In genomic region chr4:101039367-101039766, GRCh38 we compare ENCODE assay signal across 16 cellular contexts.
DNase-seq lines count a peak whose midpoint lies in the region; ATAC-seq and TF ChIP-seq lines count a peak whose summit lies in the region.
"Had no signal": no experiment of that assay in that cellular context is flagged by ENCODE, and none has a peak within 500 bp of the region (broad histone marks: within the 10 kb centered on the region; RNA-seq: fewer than 3 reads in every experiment).

No MANE protein-coding gene starts in this region.

- H3K27me3 Mint-ChIP-seq in activated CD8-positive, alpha-beta T cell treated with anti-CD3 and anti-CD28 coated beads, Interleukin-2, amount 10 ng/mL, durations not matched to agents 7 days and 5 days (ENCODE audit: low read depth) = no peaks in the 10 kb centered on the region
- no peaks in the 10 kb centered on the region for H3K27me3 Mint-ChIP-seq in natural killer cell treated with Interleukin-12 subunit alpha and Interleukin-12 subunit beta and Interleukin-15 and Interleukin-18, amount 100 ng/mL, for 72 hours
- no peaks in the 10 kb centered on the region for H3K27me3 Mint-ChIP-seq in CD14-positive monocyte (ENCODE audit: low read depth in 3 of 3)
- H3K27me3 Mint-ChIP-seq: naive B cell had no signal

- peak; percentile 66 for ATAC-seq in HG02610 (IDR thresholded peaks at IDR 0.05; ENCODE audit: unreplicated experiment)
- ATAC-seq in activated CD8-positive, alpha-beta T cell treated with anti-CD3 and anti-CD28 coated beads, Interleukin-2, amount 10 ng/mL, durations not matched to agents 7 days and 5 days = peak; percentile 89
- peak; percentile 67 to 89 for ATAC-seq in natural killer cell treated with Interleukin-12 subunit alpha and Interleukin-12 subunit beta and Interleukin-15 and Interleukin-18, amount 100 ng/mL, for 72 hours
- no peak for ATAC-seq in HG03571 (IDR thresholded peaks at IDR 0.05; ENCODE audit: unreplicated experiment)

- TF ChIP-seq CTCF in GM12865 (IDR thresholded peaks at IDR 0.05; ENCODE audit: insufficient read depth, low read depth, low read length, missing control alignments) (no peak), CD14-positive monocyte (IDR thresholded peaks at IDR 0.05) (no peak), left ventricle myocardium inferior (IDR thresholded peaks at IDR 0.05; ENCODE audit: borderline replicate concordance) (no peak)

- no peaks in the 10 kb centered on the region for H3K9me3 Mint-ChIP-seq in activated CD8-positive, alpha-beta T cell treated with anti-CD3 and anti-CD28 coated beads, Interleukin-2, amount 10 ng/mL, durations not matched to agents 7 days and 5 days (ENCODE audit: insufficient read depth)
- H3K9me3 Mint-ChIP-seq in natural killer cell treated with Interleukin-12 subunit alpha and Interleukin-12 subunit beta and Interleukin-15 and Interleukin-18, amount 100 ng/mL, for 72 hours = no peaks in the 10 kb centered on the region
- H3K9me3 Mint-ChIP-seq in CD14-positive monocyte = peaks cover 0 to 2% (median 0%) of the 10 kb centered on the region in 7 donors
- H3K9me3 Mint-ChIP-seq: naive B cell had no signal

- H3K4me3 ChIP-seq in GM12865 (ENCODE audit: low read depth, low read length) (no peak overlapping the region), left ventricle myocardium inferior (no peak overlapping the region)
- H3K4me3 ChIP-seq: cardiac muscle cell, Peyer's patch had no signal

- no peak overlapping the region for H3K27ac ChIP-seq in left ventricle myocardium inferior (replicated peaks)
- H3K27ac ChIP-seq: C4-2B, cardiac muscle cell, Peyer's patch had no signal

- peaks cover 25% of the 10 kb centered on the region for H3K4me1 ChIP-seq in left ventricle myocardium inferior
- H3K4me1 ChIP-seq: Peyer's patch had no signal

- H3K27ac Mint-ChIP-seq in activated CD8-positive, alpha-beta T cell treated with anti-CD3 and anti-CD28 coated beads, Interleukin-2, amount 10 ng/mL, durations not matched to agents 7 days and 5 days = peak overlapping the region; percentile 71
- peak overlapping the region; percentile 80 to 90 for H3K27ac Mint-ChIP-seq in natural killer cell treated with Interleukin-12 subunit alpha and Interleukin-12 subunit beta and Interleukin-15 and Interleukin-18, amount 100 ng/mL, for 72 hours
- no peak overlapping the region for H3K27ac Mint-ChIP-seq in CD14-positive monocyte

- H3K27me3 ChIP-seq in left ventricle myocardium inferior (ENCODE audit: low read depth) = no peaks in the 10 kb centered on the region
- H3K27me3 ChIP-seq: cardiac muscle cell, Peyer's patch had no signal

- POLR2A ChIA-PET in activated CD8-positive, alpha-beta T cell treated with anti-CD3 and anti-CD28 coated beads, Interleukin-2, amount 10 ng/mL, durations not matched to agents 7 days and 5 days (lab: Charles Lee) = no interaction called here

- peaks cover 8% of the 10 kb centered on the region for H3K36me3 ChIP-seq in left ventricle myocardium inferior
- H3K36me3 ChIP-seq: cardiac muscle cell, Peyer's patch had no signal

- no peaks in the 10 kb centered on the region for H3K9me3 ChIP-seq in left ventricle myocardium inferior (replicated peaks)
- H3K9me3 ChIP-seq: Peyer's patch had no signal

- peak overlapping the region; percentile 5 for H3K4me3 Mint-ChIP-seq in activated CD8-positive, alpha-beta T cell treated with anti-CD3 and anti-CD28 coated beads, Interleukin-2, amount 10 ng/mL, durations not matched to agents 7 days and 5 days
- H3K4me3 Mint-ChIP-seq in natural killer cell treated with Interleukin-12 subunit alpha and Interleukin-12 subunit beta and Interleukin-15 and Interleukin-18, amount 100 ng/mL, for 72 hours = peak overlapping the region; percentile 73
- H3K4me3 Mint-ChIP-seq in CD14-positive monocyte = no peak overlapping the region
- H3K4me3 Mint-ChIP-seq: naive B cell had no signal

- H3K4me1 Mint-ChIP-seq in activated CD8-positive, alpha-beta T cell treated with anti-CD3 and anti-CD28 coated beads, Interleukin-2, amount 10 ng/mL, durations not matched to agents 7 days and 5 days (ENCODE audit: low read depth) = peaks cover 31% of the 10 kb centered on the region
- H3K4me1 Mint-ChIP-seq in natural killer cell treated with Interleukin-12 subunit alpha and Interleukin-12 subunit beta and Interleukin-15 and Interleukin-18, amount 100 ng/mL, for 72 hours (ENCODE audit: low read depth in 2 of 2) = peaks cover 34 to 37% of the 10 kb centered on the region in 2 donors
- peaks cover 10% of the 10 kb centered on the region for H3K4me1 Mint-ChIP-seq in CD14-positive monocyte

- peaks cover 17% of the 10 kb centered on the region for H3K36me3 Mint-ChIP-seq in activated CD8-positive, alpha-beta T cell treated with anti-CD3 and anti-CD28 coated beads, Interleukin-2, amount 10 ng/mL, durations not matched to agents 7 days and 5 days (ENCODE audit: low read depth)
- H3K36me3 Mint-ChIP-seq in natural killer cell treated with Interleukin-12 subunit alpha and Interleukin-12 subunit beta and Interleukin-15 and Interleukin-18, amount 100 ng/mL, for 72 hours = peaks cover 9% of the 10 kb centered on the region
- peaks cover 33 to 37% of the 10 kb centered on the region in 2 donors for H3K36me3 Mint-ChIP-seq in CD14-positive monocyte

- DNase-seq in GM12865 (ENCODE audit: low read depth) = peak; percentile 36
- peak; percentile 71 for DNase-seq in activated CD8-positive, alpha-beta T cell treated with anti-CD3 and anti-CD28 coated beads, Interleukin-2, amount 10 ng/mL, durations not matched to agents 7 days and 5 days
- DNase-seq in natural killer cell treated with Interleukin-12 subunit alpha and Interleukin-12 subunit beta and Interleukin-15 and Interleukin-18, amount 100 ng/mL, for 72 hours (ENCODE audit: low spot score) = no peak
- DNase-seq in CD14-positive monocyte (ENCODE audit: low spot score) = no peak
- no peak for DNase-seq in left ventricle myocardium inferior
- DNase-seq in NCI-H1694 (lab: John Stamatoyannopoulos, UW) = no peak
- DNase-seq: naive B cell, NCI-H1694 treated with DMSO at 0.1 percent for 48 hours, NCI-H510A treated with DMSO at 0.1 percent for 48 hours, Peyer's patch, retina, T1000 had no signal

- CTCF ChIA-PET in activated CD8-positive, alpha-beta T cell treated with anti-CD3 and anti-CD28 coated beads, Interleukin-2, amount 10 ng/mL, durations not matched to agents 7 days and 5 days (lab: Charles Lee) = interaction anchor here (1.0 kb wide), 1 partner anchor 11 kb away, joined by 3 read pairs; no protein-coding TSS in a partner anchor

- intact Hi-C loops in CD14-positive monocyte (cut with micrococcal nuclease) (no loop called here), left ventricle myocardium inferior (cut with micrococcal nuclease) (no loop called here)

Comparison
In these comparisons a context has a peak if more than half of its experiments do, and no peak if none do; other contexts are left out.
1. DNase-seq: peak in GM12865 (single experiment) and activated CD8-positive, alpha-beta T cell treated with anti-CD3 and anti-CD28 coated beads, Interleukin-2, amount 10 ng/mL, durations not matched to agents 7 days and 5 days (single experiment); none in natural killer cell treated with Interleukin-12 subunit alpha and Interleukin-12 subunit beta and Interleukin-15 and Interleukin-18, amount 100 ng/mL, for 72 hours (single experiment), CD14-positive monocyte (single experiment), left ventricle myocardium inferior (single experiment) and NCI-H1694 (single experiment).
2. H3K27ac Mint-ChIP-seq: peak in activated CD8-positive, alpha-beta T cell treated with anti-CD3 and anti-CD28 coated beads, Interleukin-2, amount 10 ng/mL, durations not matched to agents 7 days and 5 days (single experiment) and natural killer cell treated with Interleukin-12 subunit alpha and Interleukin-12 subunit beta and Interleukin-15 and Interleukin-18, amount 100 ng/mL, for 72 hours (2 of 2); none in CD14-positive monocyte (0 of 7).
3. H3K4me3 Mint-ChIP-seq: peak in activated CD8-positive, alpha-beta T cell treated with anti-CD3 and anti-CD28 coated beads, Interleukin-2, amount 10 ng/mL, durations not matched to agents 7 days and 5 days (single experiment) and natural killer cell treated with Interleukin-12 subunit alpha and Interleukin-12 subunit beta and Interleukin-15 and Interleukin-18, amount 100 ng/mL, for 72 hours (single experiment); none in CD14-positive monocyte (0 of 2).